ENCODE assay signal across 33 cellular contexts in genomic region chr11:8307601-8308000, GRCh38. TPM values are rescaled to one million over a fixed set of nuclear protein-coding genes. Genes with fewer than 3 reads are reported as not detected.
DNase-seq lines count a peak whose midpoint lies in the region; ATAC-seq, FAIRE-seq and TF ChIP-seq lines count a peak whose summit lies in the region.
"Had no signal": no experiment of that assay in that cellular context is flagged by ENCODE, and none has a peak within 500 bp of the region (broad histone marks: within the 10 kb centered on the region; RNA-seq: fewer than 3 reads in every experiment).

No MANE protein-coding gene starts in this region.

- FAIRE-seq in kidney (lab: Jason Lieb, UNC): no peak
- FAIRE-seq: A204.1, GM12878, GM12892, GM18507, GM19239 had no signal

- no peak overlapping the region for H4K8ac ChIP-seq in neuronal stem cell (ENCODE audit: low read depth, low read length)

- H2AK5ac ChIP-seq in neuronal stem cell (ENCODE audit: low read depth, low read length): no peak overlapping the region

- TF ChIP-seq CTCF in RWPE2 (IDR thresholded peaks at IDR 0.05; ENCODE audit: poor library complexity, severe bottlenecking) (no peak), kidney (IDR thresholded peaks at IDR 0.05; ENCODE audit: borderline replicate concordance, extremely low read depth, insufficient read depth) (no peak), spleen (IDR thresholded peaks at IDR 0.05 in 8 of 11, conservative IDR thresholded peaks at IDR 0.05 in 3 of 11) (no peak), upper lobe of right lung (IDR thresholded peaks at IDR 0.05) (no peak)

- H2AFZ ChIP-seq in neuronal stem cell (ENCODE audit: low read length): no peak overlapping the region

- no peak overlapping the region for H3K9ac ChIP-seq in kidney (ENCODE audit: low read length in 2 of 2)
- no peak overlapping the region for H3K9ac ChIP-seq in neuronal stem cell (ENCODE audit: low read depth, low read length, poor library complexity)
- H3K9ac ChIP-seq: BLaER1 had no signal

- H3K18ac ChIP-seq in neuronal stem cell (ENCODE audit: low read length): peak overlapping the region; percentile 91

- no peak overlapping the region for H3K4me3 ChIP-seq in RWPE2 (ENCODE audit: severe bottlenecking)
- no peak overlapping the region for H3K4me3 ChIP-seq in kidney (ENCODE audit: low read length in 2 of 2)
- H3K4me3 ChIP-seq in neuronal stem cell (ENCODE audit: low read length in 2 of 2): no peak overlapping the region
- no peak overlapping the region for H3K4me3 ChIP-seq in spleen
- H3K4me3 ChIP-seq in upper lobe of right lung: no peak overlapping the region
- H3K4me3 ChIP-seq: BLaER1, GM12878 had no signal

- H3K4me2 ChIP-seq in neuronal stem cell (ENCODE audit: insufficient read depth, low read length, poor library complexity, severe bottlenecking): no peak overlapping the region
- H3K4me2 ChIP-seq: BLaER1 had no signal

- no peak for TF ChIP-seq POLR2A in spleen (IDR thresholded peaks at IDR 0.05)

- H3K27me3 ChIP-seq in RWPE2 (ENCODE audit: insufficient read depth, poor library complexity, severe bottlenecking) (no peaks in the 10 kb centered on the region), neuronal stem cell (ENCODE audit: control insufficient read depth in 3 of 3, insufficient read depth in 3 of 3, low read depth in 1 of 3, low read length in 3 of 3) (peaks cover 0 to 34% (median 11%) of the 10 kb centered on the region in 3 experiments), spleen (replicated peaks in 1 of 7) (no peaks in the 10 kb centered on the region), upper lobe of right lung (no peaks in the 10 kb centered on the region)
- H3K27me3 ChIP-seq: BE2C, BLaER1 had no signal

- no peak overlapping the region for H2BK15ac ChIP-seq in neuronal stem cell (ENCODE audit: low read length)

- H3K36me3 ChIP-seq in RWPE2 (ENCODE audit: low read depth): no peaks in the 10 kb centered on the region
- no peaks in the 10 kb centered on the region for H3K36me3 ChIP-seq in kidney (ENCODE audit: control insufficient read depth in 1 of 2, insufficient read depth in 2 of 2, low read length in 2 of 2)
- H3K36me3 ChIP-seq in neuronal stem cell (replicated peaks in 1 of 2; ENCODE audit: control insufficient read depth in 2 of 2, insufficient read depth in 2 of 2, low read length in 2 of 2): no peaks in the 10 kb centered on the region
- no peaks in the 10 kb centered on the region for H3K36me3 ChIP-seq in spleen
- no peaks in the 10 kb centered on the region for H3K36me3 ChIP-seq in upper lobe of right lung
- H3K36me3 ChIP-seq: BE2C, BLaER1 had no signal

- H2BK5ac ChIP-seq in neuronal stem cell (ENCODE audit: low read length): no peak overlapping the region

- H3K9me3 ChIP-seq in RWPE2 (ENCODE audit: severe bottlenecking) (no peaks in the 10 kb centered on the region), kidney (ENCODE audit: control insufficient read depth in 1 of 2, low read length in 2 of 2) (no peaks in the 10 kb centered on the region), neuronal stem cell (replicated peaks in 1 of 2; ENCODE audit: control insufficient read depth in 2 of 2, insufficient read depth in 1 of 2, low read depth in 1 of 2, low read length in 2 of 2) (no peaks in the 10 kb centered on the region), spleen (peaks cover 0 to 26% (median 17%) of the 10 kb centered on the region in 8 donors), upper lobe of right lung (peaks cover 10% of the 10 kb centered on the region)
- H3K9me3 ChIP-seq: BE2C had no signal

- ATAC-seq in RWPE2 (ENCODE audit: low read depth): no peak
- no peak for ATAC-seq in upper lobe of right lung
- ATAC-seq: GM12878 had no signal

- H4K91ac ChIP-seq in neuronal stem cell (ENCODE audit: low read depth, low read length, poor library complexity): no peak overlapping the region

- H3K4ac ChIP-seq in neuronal stem cell (ENCODE audit: low read length): no peak overlapping the region

- intact Hi-C loops in kidney (cut with DNase I): no loop called here
- intact Hi-C loops in spleen (cut with DNase I; ENCODE audit: low total_unique reads): no loop called here
- intact Hi-C loops in upper lobe of right lung (cut with DNase I): no loop called here

- DNase-seq in RWPE2 (ENCODE audit: low spot score): peak; percentile 26
- DNase-seq in kidney: peak; percentile 31
- DNase-seq in neuronal stem cell (ENCODE audit: low spot score): no peak
- peak; percentile 58 for DNase-seq in spleen
- DNase-seq in upper lobe of right lung: no peak
- DNase-seq in NCI-H1930 (lab: John Stamatoyannopoulos, UW): no peak
- DNase-seq in SIG-M5 treated with dmso at 0.1 percent for 504 hours (lab: John Stamatoyannopoulos, UW; ENCODE audit: unreplicated experiment): no peak
- DNase-seq: 8988T; ACHN; BE2C; C1 segment of cervical spinal cord; CD4-positive, alpha-beta memory T cell; CD4-positive, CD25-positive, alpha-beta regulatory T cell; CD8-positive, alpha-beta memory T cell; COR-L47; DMS 273 treated with DMSO at 0.1 percent for 48 hours; DMS153; DMS53; DMS79; DND-41; EL; GDM1 had no signal

- H3K23ac ChIP-seq in neuronal stem cell (ENCODE audit: low read depth, low read length, poor library complexity): no peak overlapping the region

- peak overlapping the region; percentile 60 for H2BK12ac ChIP-seq in neuronal stem cell (ENCODE audit: low read length)

- H2BK120ac ChIP-seq in neuronal stem cell (ENCODE audit: low read depth, low read length): no peak overlapping the region

- H3K27ac ChIP-seq in RWPE2 (ENCODE audit: poor library complexity, severe bottlenecking) (no peak overlapping the region), kidney (ENCODE audit: low read depth in 2 of 2, low read length in 2 of 2) (no peak overlapping the region), neuronal stem cell (replicated peaks; ENCODE audit: low read length) (no peak overlapping the region), spleen (no peak overlapping the region), upper lobe of right lung (no peak overlapping the region)
- H3K27ac ChIP-seq: BLaER1 had no signal

- no peak overlapping the region for H3K14ac ChIP-seq in neuronal stem cell (ENCODE audit: low read length)

- H3K79me1 ChIP-seq in neuronal stem cell (ENCODE audit: low read depth, low read length): no peaks in the 10 kb centered on the region

- H3K4me1 ChIP-seq in RWPE2 (ENCODE audit: insufficient read depth, poor library complexity, severe bottlenecking) (no peaks in the 10 kb centered on the region), kidney (ENCODE audit: control insufficient read depth in 1 of 2, insufficient read depth in 1 of 2, low read depth in 1 of 2, low read length in 2 of 2) (no peaks in the 10 kb centered on the region), neuronal stem cell (ENCODE audit: control insufficient read depth in 2 of 2, insufficient read depth in 1 of 2, low read depth in 1 of 2, low read length in 2 of 2) (peaks cover 0 to 10% of the 10 kb centered on the region in 2 donors), spleen (no peaks in the 10 kb centered on the region), upper lobe of right lung (no peaks in the 10 kb centered on the region)
- H3K4me1 ChIP-seq: BE2C, BLaER1 had no signal

- no CpG with 5 or more reads among the region's 8 CpGs for WGBS in neuronal stem cell (ENCODE audit: extremely low coverage in 2 of 2, insufficient read length in 2 of 2, insufficient replicate concordance in 1 of 2), 2 donors
- 81 to 95% (median 93%) methylated on average over 8 of the region's 8 CpGs for WGBS in spleen, 5 donors

RNA-seq across cellular contexts. Expression of gene LMO1, which starts 43.9 kb away (rescaled TPM):
- total RNA-seq in kidney: not detected
- 0.95 TPM for polyA plus RNA-seq in kidney (ENCODE audit: insufficient read depth, low read depth, low replicate concordance)
- 9.9 TPM for polyA plus RNA-seq in neuronal stem cell (2013, experiment 1 of 2)
- polyA plus RNA-seq in neuronal stem cell (2013, experiment 2 of 2): 9.4 TPM
- total RNA-seq in spleen: 1 to 10 TPM in 2 of 7 donors, under 1 TPM in 1, not detected in 4; 0.57 to 1.0 (median 1.0) TPM
- under 1 TPM in 2 of 3 donors, not detected in 1; 0.17 to 0.20 TPM for polyA plus RNA-seq in spleen
- total RNA-seq in upper lobe of right lung: not detected
- total RNA-seq: A673; CD4-positive, alpha-beta memory T cell; CD4-positive, CD25-positive, alpha-beta regulatory T cell; CD8-positive, alpha-beta memory T cell; Daoy; G401; GM12878 had no signal
- polyA plus RNA-seq: AG04450; CD14-positive monocyte; CD4-positive, alpha-beta memory T cell; GM12878 had no signal

Comparison
In these comparisons a context has a peak if more than half of its experiments do, and no peak if none do; other contexts are left out.
1. DNase-seq: peak in RWPE2 (single experiment), kidney (single experiment) and spleen (single experiment); none in neuronal stem cell (single experiment), upper lobe of right lung (single experiment), NCI-H1930 (0 of 2) and SIG-M5 treated with dmso at 0.1 percent for 504 hours (single experiment).